Comparison of ENCODE assay signal across 8 cellular contexts in genomic region chr20:34954905-34955231, GRCh38. TPM values are rescaled to one million over a fixed set of nuclear protein-coding genes. Genes with fewer than 3 reads are reported as not detected.
DNase-seq lines count a peak whose midpoint lies in the region; ATAC-seq and TF ChIP-seq lines count a peak whose summit lies in the region.

No MANE protein-coding gene starts in this region.

- H3K79me2 ChIP-seq in DND-41 (ENCODE audit: insufficient read depth, low read length), result peaks cover 8% of the 10 kb centered on the region; the same call in 1 of the 2 replicates

- POLR2A ChIA-PET in activated CD4-positive, alpha-beta memory T cell treated with anti-CD3 and anti-CD28 coated beads for 36 hours (lab: Charles Lee), result interaction anchor here (1.4 to 2.5 kb wide), 4 partner anchors 43 to 82 kb away, joined by 3 to 16 read pairs (median 8); partner anchors contain the start of genes ACSS2 and GGT7

- no peak for TF ChIP-seq POLR2A in heart left ventricle (IDR thresholded peaks at IDR 0.05)
- no peak for TF ChIP-seq POLR2A in sigmoid colon (IDR thresholded peaks at IDR 0.05)
- no peak for TF ChIP-seq POLR2A in GM18505 (IDR thresholded peaks at IDR 0.05; ENCODE audit: borderline replicate concordance, extremely low read depth, insufficient read depth, insufficient read length)

- peaks cover 23% of the 10 kb centered on the region for H3K4me1 Mint-ChIP-seq in activated CD4-positive, alpha-beta memory T cell treated with anti-CD3 and anti-CD28 coated beads for 36 hours (ENCODE audit: low read depth)

- TF ChIP-seq CTCF in DND-41 (IDR thresholded peaks at IDR 0.05; ENCODE audit: borderline replicate concordance, extremely low read depth, low read length, poor library complexity, severe bottlenecking), result no peak
- TF ChIP-seq CTCF in heart left ventricle (IDR thresholded peaks at IDR 0.05), result no peak
- no peak for TF ChIP-seq CTCF in sigmoid colon (IDR thresholded peaks at IDR 0.05)

- peak overlapping the region; percentile 92 for H3K4me3 Mint-ChIP-seq in activated CD4-positive, alpha-beta memory T cell treated with anti-CD3 and anti-CD28 coated beads for 36 hours

- ATAC-seq in DND-41 (ENCODE audit: insufficient read depth, low read depth) (no peak), heart left ventricle (peak in 3 of 4 donors; percentile 2 to 22 (median 17)), GM18505 (IDR thresholded peaks at IDR 0.05; ENCODE audit: unreplicated experiment) (no peak)

- DNase-seq in DND-41 (no peak), HUDEP-2 (lab: John Stamatoyannopoulos, UW; ENCODE audit: unreplicated experiment in 76 of 76) (peak in 43 of 76 experiments; percentile 2 to 64 (median 24)), heart left ventricle (peak in 3 of 5 donors; percentile 40 to 52 (median 41)), sigmoid colon (peak; percentile 74), NCI-H2171 (lab: John Stamatoyannopoulos, UW) (no peak), H4 (ENCODE audit: low spot score) (no peak)
- no peak for DNase-seq in activated CD4-positive, alpha-beta memory T cell treated with anti-CD3 and anti-CD28 coated beads for 36 hours

- peak overlapping the region; percentile 69 to 79 for H3K4me3 ChIP-seq in DND-41 (ENCODE audit: low read depth in 1 of 2, low read length in 2 of 2)
- H3K4me3 ChIP-seq in heart left ventricle, result peak overlapping the region; percentile 42 to 85 (median 70)
- peak overlapping the region; percentile 60 to 81 (median 74) for H3K4me3 ChIP-seq in sigmoid colon

- peak overlapping the region; percentile 89 for H3K27ac Mint-ChIP-seq in activated CD4-positive, alpha-beta memory T cell treated with anti-CD3 and anti-CD28 coated beads for 36 hours

- peaks cover 6% of the 10 kb centered on the region for H3K36me3 Mint-ChIP-seq in activated CD4-positive, alpha-beta memory T cell treated with anti-CD3 and anti-CD28 coated beads for 36 hours

- H3K4me1 ChIP-seq in DND-41 (ENCODE audit: insufficient read depth, low read length), result peaks cover 23% of the 10 kb centered on the region
- peaks cover 0 to 31% (median 20%) of the 10 kb centered on the region in 12 donors for H3K4me1 ChIP-seq in heart left ventricle
- peaks cover 0 to 15% (median 14%) of the 10 kb centered on the region in 4 donors for H3K4me1 ChIP-seq in sigmoid colon

- H3K9me3 ChIP-seq in DND-41 (ENCODE audit: insufficient read depth, low read length, severe bottlenecking) (no peaks in the 10 kb centered on the region), heart left ventricle (no peaks in the 10 kb centered on the region), sigmoid colon (no peaks in the 10 kb centered on the region)

- H3K27me3 ChIP-seq in DND-41 (ENCODE audit: insufficient read depth, low read length, poor library complexity), result no peaks in the 10 kb centered on the region
- no peaks in the 10 kb centered on the region for H3K27me3 ChIP-seq in heart left ventricle
- H3K27me3 ChIP-seq in sigmoid colon, result no peaks in the 10 kb centered on the region

- H3K27ac ChIP-seq in DND-41 (ENCODE audit: low read length) (peak overlapping the region; percentile 88), heart left ventricle (peak overlapping the region in 11 of 12 donors; percentile 92 to 96 (median 94)), sigmoid colon (peak overlapping the region; percentile 89 to 94 (median 91))

- CTCF ChIA-PET in activated CD4-positive, alpha-beta memory T cell treated with anti-CD3 and anti-CD28 coated beads for 36 hours (lab: Charles Lee), result interaction anchor here (1.0 to 7.2 kb wide), 4 partner anchors 18 to 120 kb away, joined by 3 to 139 read pairs (median 4); partner anchors contain the start of genes ACSS2 and GGT7

- peak overlapping the region; percentile 94 for H2AFZ ChIP-seq in DND-41 (ENCODE audit: low read depth, low read length)

- peaks cover 18% of the 10 kb centered on the region for H3K36me3 ChIP-seq in DND-41 (ENCODE audit: insufficient read depth, low read length)
- H3K36me3 ChIP-seq in heart left ventricle, result peaks cover 0 to 13% (median 0%) of the 10 kb centered on the region in 9 donors
- H3K36me3 ChIP-seq in sigmoid colon, result peaks cover 0 to 15% (median 0%) of the 10 kb centered on the region in 4 donors

- H3K4me2 ChIP-seq in DND-41 (ENCODE audit: insufficient read depth, low read length), result peak overlapping the region; percentile 80

- H3K9ac ChIP-seq in DND-41 (ENCODE audit: low read depth, low read length), result peak overlapping the region; percentile 76

- no peaks in the 10 kb centered on the region for H4K20me1 ChIP-seq in DND-41 (ENCODE audit: insufficient read depth, low read length)

- no peaks in the 10 kb centered on the region for H3K27me3 Mint-ChIP-seq in activated CD4-positive, alpha-beta memory T cell treated with anti-CD3 and anti-CD28 coated beads for 36 hours

- no peak for TF ChIP-seq EP300 in sigmoid colon (IDR thresholded peaks at IDR 0.05)

- intact Hi-C loops in activated CD4-positive, alpha-beta memory T cell treated with anti-CD3 and anti-CD28 coated beads for 36 hours (cut with micrococcal nuclease), result loop anchor here (2.0 to 10.0 kb wide), 4 partner anchors 63 to 250 kb away; partner anchors contain the start of gene TRPC4AP
- intact Hi-C loops in heart left ventricle (cut with DNase I) (loop anchor here in 8 of 10 donors (1.0 to 10.0 kb wide), 6 partner anchors 43 to 140 kb away; partner anchors contain the start of genes ACSS2 (in 1 of the 8) and TRPC4AP (in 1 of the 8)), sigmoid colon (cut with DNase I) (loop anchor here (5.0 kb wide), 1 partner anchor 137 kb away; the partner anchor contains the start of gene TRPC4AP)

- 5 to 8% (median 7%) methylated on average over 13 of the region's 13 CpGs for WGBS in heart left ventricle, 4 donors
- 4 to 17% methylated on average over 13 of the region's 13 CpGs for WGBS in sigmoid colon, 2 donors

- no peaks in the 10 kb centered on the region for H3K9me3 Mint-ChIP-seq in activated CD4-positive, alpha-beta memory T cell treated with anti-CD3 and anti-CD28 coated beads for 36 hours

RNA-seq across cellular contexts. Expression of gene GSS, which starts 0.7 kb away (rescaled TPM):
- 10 to 100 TPM; 67.7 to 72.2 TPM for total RNA-seq in activated CD4-positive, alpha-beta memory T cell treated with anti-CD3 and anti-CD28 coated beads for 36 hours
- 10 to 100 TPM; 17.8 to 38.1 (median 26.8) TPM for total RNA-seq in heart left ventricle
- polyA plus RNA-seq in heart left ventricle, result 10 to 100 TPM; 32.3 to 38.7 TPM
- total RNA-seq in sigmoid colon, result 10 to 100 TPM; 22.9 to 30.5 (median 25.5) TPM
- polyA plus RNA-seq in sigmoid colon, result 10 to 100 TPM; 63.7 to 80.7 (median 66.4) TPM
- 67.0 and 72.4 TPM in 2 replicates for total RNA-seq in H4 (2014; rRNA removed; shearing (Covaris generic))

RNA-seq across cellular contexts. Expression of gene MYH7B, which starts 0.8 kb away (rescaled TPM):
- under 1 TPM; 0.50 to 0.61 TPM for total RNA-seq in activated CD4-positive, alpha-beta memory T cell treated with anti-CD3 and anti-CD28 coated beads for 36 hours
- total RNA-seq in heart left ventricle, result 100 to 1,000 TPM in 7 of 9 donors, 10 to 100 TPM in 2; 50.7 to 306 (median 144) TPM
- polyA plus RNA-seq in heart left ventricle, result 100 to 1,000 TPM in 1 of 2 donors, 10 to 100 TPM in 1; 12.8 to 448 TPM
- under 1 TPM; under 0.01 to 0.83 (median 0.60) TPM for total RNA-seq in sigmoid colon
- 1 to 10 TPM in 1 of 3 donors, under 1 TPM in 2; 0.60 to 1.6 (median 0.69) TPM for polyA plus RNA-seq in sigmoid colon
- total RNA-seq in H4 (2014; rRNA removed; shearing (Covaris generic)), result 0.62 TPM in 1 of 2 replicates, not detected in the other

Comparison
In these comparisons a context has a peak if more than half of its experiments do, and no peak if none do; other contexts are left out.
1. ATAC-seq: peak in heart left ventricle (3 of 4); none in DND-41 (single experiment) and GM18505 (single experiment).
2. DNase-seq: peak in HUDEP-2 (43 of 76), heart left ventricle (3 of 5) and sigmoid colon (single experiment); none in DND-41 (single experiment), activated CD4-positive, alpha-beta memory T cell treated with anti-CD3 and anti-CD28 coated beads for 36 hours (single experiment), NCI-H2171 (single experiment) and H4 (single experiment).
3. RNA of gene MYH7B, which starts 0.8 kb away (total RNA-seq): 50.7 to 306 TPM in heart left ventricle; under 0.01 to 0.83 TPM in sigmoid colon, 0.50 to 0.61 TPM in activated CD4-positive, alpha-beta memory T cell treated with anti-CD3 and anti-CD28 coated beads for 36 hours and 0.62 TPM in H4; every median in the first group is over 10 times any median in the second.
4. Peak in every context shown above with its lines, with median percentiles within 50 percentile points of each other: H3K27ac ChIP-seq and H3K4me3 ChIP-seq.